In genomic region chr5:118551031-118551430, GRCh38 we compare ENCODE assay signal across 22 cellular contexts.
DNase-seq lines count a peak whose midpoint lies in the region; ATAC-seq, FAIRE-seq and TF ChIP-seq lines count a peak whose summit lies in the region.
"Had no signal": no experiment of that assay in that cellular context is flagged by ENCODE, and none has a peak within 500 bp of the region (broad histone marks: within the 10 kb centered on the region; RNA-seq: fewer than 3 reads in every experiment).

No MANE protein-coding gene starts in this region.

- intact Hi-C loops in left ventricle myocardium inferior (cut with micrococcal nuclease) = no loop called here

- H3K36me3 ChIP-seq in astrocyte (ENCODE audit: insufficient read depth, low read length) (no peaks in the 10 kb centered on the region), left ventricle myocardium inferior (no peaks in the 10 kb centered on the region)
- H3K36me3 ChIP-seq: BE2C had no signal

- no peaks in the 10 kb centered on the region for H3K27me3 Mint-ChIP-seq in astrocyte (ENCODE audit: low read depth, unreplicated experiment)

- ATAC-seq in foreskin keratinocyte = no peak
- no peak for ATAC-seq in HG02623 (IDR thresholded peaks at IDR 0.05; ENCODE audit: unreplicated experiment)
- ATAC-seq in GM21619 (IDR thresholded peaks at IDR 0.05; ENCODE audit: unreplicated experiment) = no peak
- ATAC-seq: Panc1, Right ventricle myocardium inferior had no signal

- no peak for FAIRE-seq in astrocyte (lab: Jason Lieb, UNC)
- FAIRE-seq: HTR-8/SVneo had no signal

- in situ Hi-C loops in ACHN (cut with HindIII; ENCODE audit: low pct_ligation_motif_present, low pct_unique_long_range_greater_than_20kb, low sequenced_read_pairs) = no loop called here

- H3K9me3 ChIP-seq in astrocyte (ENCODE audit: insufficient read depth, low read depth, low read length) (no peaks in the 10 kb centered on the region), left ventricle myocardium inferior (replicated peaks) (no peaks in the 10 kb centered on the region)
- H3K9me3 ChIP-seq: BE2C had no signal

- no peak for TF ChIP-seq CTCF in astrocyte (IDR thresholded peaks at IDR 0.05; ENCODE audit: insufficient read depth, low read depth, low read length)
- no peak for TF ChIP-seq CTCF in foreskin keratinocyte (conservative IDR thresholded peaks at IDR 0.05)
- TF ChIP-seq CTCF in left ventricle myocardium inferior (IDR thresholded peaks at IDR 0.05; ENCODE audit: borderline replicate concordance) = no peak

- H3K79me2 ChIP-seq in astrocyte (ENCODE audit: insufficient read depth, low read length) = no peaks in the 10 kb centered on the region

- no peak overlapping the region for H2AFZ ChIP-seq in astrocyte (ENCODE audit: low read depth, low read length)

- no peak overlapping the region for H3K4me3 ChIP-seq in astrocyte (ENCODE audit: insufficient read depth, low read depth, low read length)
- H3K4me3 ChIP-seq in left ventricle myocardium inferior = no peak overlapping the region

- H3K4me2 ChIP-seq in astrocyte (ENCODE audit: low read length) = no peak overlapping the region

- no peak overlapping the region for H3K4me3 Mint-ChIP-seq in astrocyte (ENCODE audit: unreplicated experiment)
- H3K4me3 Mint-ChIP-seq: HFFc6 had no signal

- no peak overlapping the region for H3K27ac ChIP-seq in astrocyte (ENCODE audit: low read depth, low read length)
- peak overlapping the region; percentile 22 for H3K27ac ChIP-seq in foreskin keratinocyte
- H3K27ac ChIP-seq in left ventricle myocardium inferior (replicated peaks) = no peak overlapping the region

- no peaks in the 10 kb centered on the region for H3K27me3 ChIP-seq in astrocyte (ENCODE audit: insufficient read depth, low read length)
- no peaks in the 10 kb centered on the region for H3K27me3 ChIP-seq in foreskin keratinocyte
- H3K27me3 ChIP-seq in left ventricle myocardium inferior (ENCODE audit: low read depth) = no peaks in the 10 kb centered on the region
- H3K27me3 ChIP-seq: BE2C had no signal

- peaks cover 28% of the 10 kb centered on the region for H3K4me1 Mint-ChIP-seq in astrocyte (ENCODE audit: low read depth, unreplicated experiment)

- no peak overlapping the region for H3K9ac ChIP-seq in astrocyte (ENCODE audit: low read length)

- no peaks in the 10 kb centered on the region for H4K20me1 ChIP-seq in astrocyte (ENCODE audit: insufficient read depth, low read length)

- DNase-seq in ACHN = peak; percentile 43
- DNase-seq in HCEC 1CT = peak; percentile 58
- peak; percentile 3 for DNase-seq in astrocyte (ENCODE audit: low read depth)
- DNase-seq in foreskin keratinocyte = peak in 1 of 2 donors; percentile 60
- DNase-seq in NOMO-1 treated with DMSO at 0.1 percent for 48 hours (lab: John Stamatoyannopoulos, UW; ENCODE audit: unreplicated experiment) = no peak
- no peak for DNase-seq in left ventricle myocardium inferior
- DNase-seq: BE2C; DMS53; H7; HFFc6; KG1; NCI-H1105; NCI-H2029 treated with DMSO at 0.1 percent for 48 hours; NCI-H226; NCI-H510A treated with DMSO at 0.1 percent for 48 hours; NCI-H774; NK-92 treated with Interleukin-12 subunit alpha and Interleukin-12 subunit beta, amount 100 ng/mL, for 24 hours had no signal

- no peak overlapping the region for H3K27ac Mint-ChIP-seq in astrocyte (ENCODE audit: unreplicated experiment)
- H3K27ac Mint-ChIP-seq: HFFc6 had no signal

- H3K36me3 Mint-ChIP-seq in astrocyte (ENCODE audit: low read depth, unreplicated experiment) = no peaks in the 10 kb centered on the region

- H3K4me1 ChIP-seq in astrocyte (ENCODE audit: insufficient read depth, low read length) (peaks cover 7% of the 10 kb centered on the region), foreskin keratinocyte (peaks cover 26% of the 10 kb centered on the region), left ventricle myocardium inferior (peaks cover 24% of the 10 kb centered on the region)
- H3K4me1 ChIP-seq: BE2C had no signal

- no peaks in the 10 kb centered on the region for H3K9me3 Mint-ChIP-seq in astrocyte (ENCODE audit: unreplicated experiment)

Comparison
In these comparisons a context has a peak if more than half of its experiments do, and no peak if none do; other contexts are left out.
1. DNase-seq: peak in ACHN (single experiment), HCEC 1CT (single experiment) and astrocyte (single experiment); none in NOMO-1 treated with DMSO at 0.1 percent for 48 hours (single experiment) and left ventricle myocardium inferior (single experiment).